ENCODE assay signal across 17 cellular contexts in the genomic region with DNA sequence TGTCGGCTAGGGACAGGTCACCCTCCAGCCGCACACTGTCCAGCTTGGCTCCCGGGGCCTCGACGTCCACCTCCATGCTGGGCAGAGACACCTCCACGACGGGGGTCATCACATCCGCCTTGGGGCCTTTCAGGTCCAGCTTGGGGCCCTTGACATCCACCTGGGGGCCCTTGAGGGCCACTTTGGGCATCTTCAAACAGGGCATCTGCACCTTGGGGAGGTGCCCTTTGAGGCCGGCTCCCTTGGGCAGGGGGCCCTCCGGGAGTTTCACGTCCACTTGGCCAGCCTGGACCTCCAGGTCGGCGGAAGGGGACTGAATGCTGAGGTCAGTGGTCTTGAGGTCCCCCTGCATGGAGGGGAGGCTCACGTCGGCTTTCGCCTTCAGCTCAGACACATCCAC. TPM values are rescaled to one million over a fixed set of nuclear protein-coding genes. Genes with fewer than 3 reads are reported as not detected.
A peak's percentile ranks its signal among the peaks of the same experiment; 100 is the strongest.
DNase-seq lines count a peak whose midpoint lies in the region; ATAC-seq and TF ChIP-seq lines count a peak whose summit lies in the region.
"Had no signal": no experiment of that assay in that cellular context is flagged by ENCODE, and none has a peak within 500 bp of the region (broad histone marks: within the 10 kb centered on the region; RNA-seq: fewer than 3 reads in every experiment).

No MANE protein-coding gene starts in this region.

- H3K27me3 ChIP-seq in WERI-Rb-1 (ENCODE audit: insufficient read depth, low read depth, severe bottlenecking) (no peaks in the 10 kb centered on the region), sigmoid colon (no peaks in the 10 kb centered on the region)

- H3K27me3 Mint-ChIP-seq in glutamatergic neuron (ENCODE audit: unreplicated experiment), result peaks cover 7% of the 10 kb centered on the region

- no peaks in the 10 kb centered on the region for H3K4me1 Mint-ChIP-seq in glutamatergic neuron (ENCODE audit: low read depth, unreplicated experiment)
- H3K4me1 Mint-ChIP-seq: H9 had no signal

- no peak overlapping the region for H3K4me3 Mint-ChIP-seq in glutamatergic neuron (ENCODE audit: unreplicated experiment)
- H3K4me3 Mint-ChIP-seq: CD8-positive, alpha-beta T cell; H9 had no signal

- no peak overlapping the region for H3K27ac ChIP-seq in WERI-Rb-1
- H3K27ac ChIP-seq in sigmoid colon, result no peak overlapping the region
- H3K27ac ChIP-seq: A549, C4-2B had no signal

- H3K27ac Mint-ChIP-seq in glutamatergic neuron (ENCODE audit: unreplicated experiment), result no peak overlapping the region
- H3K27ac Mint-ChIP-seq: CD8-positive, alpha-beta T cell; H9 had no signal

- TF ChIP-seq CTCF in WERI-Rb-1 (IDR thresholded peaks at IDR 0.05; ENCODE audit: low read depth, low read length) (no peak), glutamatergic neuron (IDR thresholded peaks at IDR 0.05; ENCODE audit: partially characterized antibody, unreplicated experiment) (no peak), sigmoid colon (IDR thresholded peaks at IDR 0.05) (no peak), lower leg skin (IDR thresholded peaks at IDR 0.05) (no peak)

- H3K36me3 Mint-ChIP-seq in glutamatergic neuron (ENCODE audit: unreplicated experiment), result peaks cover 18% of the 10 kb centered on the region
- H3K36me3 Mint-ChIP-seq: CD8-positive, alpha-beta T cell had no signal

- TF ChIP-seq POLR2A in sigmoid colon (IDR thresholded peaks at IDR 0.05) (no peak), lower leg skin (IDR thresholded peaks at IDR 0.05) (no peak)

- H3K4me3 ChIP-seq in WERI-Rb-1 (ENCODE audit: low read depth, low read length) (no peak overlapping the region), sigmoid colon (no peak overlapping the region), lower leg skin (ENCODE audit: low read depth, poor library complexity, severe bottlenecking) (no peak overlapping the region)
- H3K4me3 ChIP-seq: A549 had no signal

- TF ChIP-seq EP300 in sigmoid colon (IDR thresholded peaks at IDR 0.05), result no peak

- 93 to 96% methylated on average over 16 of the region's 16 CpGs for WGBS in sigmoid colon, 2 donors
- 90 to 92% methylated on average over 16 of the region's 16 CpGs for WGBS in lower leg skin, 2 donors

- no peaks in the 10 kb centered on the region for H3K9me3 ChIP-seq in WERI-Rb-1 (ENCODE audit: severe bottlenecking)
- no peaks in the 10 kb centered on the region for H3K9me3 ChIP-seq in sigmoid colon
- H3K9me3 ChIP-seq: A549, BE2C had no signal

- no peaks in the 10 kb centered on the region for H3K36me3 ChIP-seq in WERI-Rb-1
- peaks cover 0 to 92% (median 22%) of the 10 kb centered on the region in 4 donors for H3K36me3 ChIP-seq in sigmoid colon
- H3K36me3 ChIP-seq: BE2C had no signal

- ATAC-seq in left cardiac atrium (no peak), Right ventricle myocardium inferior (no peak)
- ATAC-seq: A549; CD8-positive, alpha-beta T cell had no signal

- H3K9me3 Mint-ChIP-seq in glutamatergic neuron (ENCODE audit: unreplicated experiment), result peaks cover 16% of the 10 kb centered on the region
- H3K9me3 Mint-ChIP-seq: CD8-positive, alpha-beta T cell had no signal

- DNase-seq in left cardiac atrium (peak; percentile 15), Right ventricle myocardium inferior (ENCODE audit: missing footprints) (no peak), WERI-Rb-1 (peak; percentile 3), glutamatergic neuron (peak; percentile 3), sigmoid colon (peak; percentile 59), lower leg skin (ENCODE audit: low spot score in 2 of 2) (no peak)
- DNase-seq in activated CD4-positive, alpha-beta T cell treated with anti-CD3 and anti-CD28 coated beads for 48 hours, result no peak
- DNase-seq: BE2C; CD8-positive, alpha-beta T cell; COR-L47; DMS153; DMS79 treated with DMSO at 0.1 percent for 48 hours; EL; GOT3; H9 had no signal

- H3K4me1 ChIP-seq in sigmoid colon, result no peaks in the 10 kb centered on the region
- H3K4me1 ChIP-seq: A549, BE2C had no signal

- intact Hi-C loops in left cardiac atrium (cut with DNase I), result no loop called here
- intact Hi-C loops in Right ventricle myocardium inferior (cut with DNase I), result no loop called here
- intact Hi-C loops in sigmoid colon (cut with DNase I), result no loop called here
- intact Hi-C loops in lower leg skin (cut with DNase I; ENCODE audit: low total_unique reads), result no loop called here

RNA-seq across cellular contexts. Expression of a gene that starts 17.9 kb away (rescaled TPM):
- total RNA-seq in left cardiac atrium (under 1 TPM; 0.13 to 0.24 TPM), Right ventricle myocardium inferior (not detected), glutamatergic neuron (ENCODE audit: unreplicated experiment) (not detected), sigmoid colon (1 to 10 TPM in 1 of 4 donors, under 1 TPM in 3; 0.28 to 1.5 (median 0.60) TPM), lower leg skin (1 to 10 TPM in 3 of 4 donors, under 1 TPM in 1; 0.84 to 2.6 (median 1.2) TPM)
- 1 to 10 TPM in 1 of 3 donors, not detected in 2; 7.1 TPM for polyA plus RNA-seq in sigmoid colon
- total RNA-seq: H9 had no signal

RNA-seq across cellular contexts. Expression of a gene that starts 35.6 kb away (rescaled TPM):
- total RNA-seq in left cardiac atrium, result 1 to 10 TPM; 7.1 to 9.7 TPM
- total RNA-seq in Right ventricle myocardium inferior, result 2.5 TPM
- total RNA-seq in glutamatergic neuron (ENCODE audit: unreplicated experiment), result 44.8 TPM
- 100 to 1,000 TPM in 3 of 4 donors, 10 to 100 TPM in 1; 81.9 to 218 (median 129) TPM for total RNA-seq in sigmoid colon
- polyA plus RNA-seq in sigmoid colon, result 10 to 100 TPM in 1 of 3 donors, 1 to 10 TPM in 1, under 1 TPM in 1; 0.23 to 12.4 (median 2.4) TPM
- total RNA-seq in lower leg skin, result 100 to 1,000 TPM; 671 to 950 (median 756) TPM

RNA-seq across cellular contexts. Expression of a gene that starts 43.0 kb away (rescaled TPM):
- total RNA-seq in left cardiac atrium (1 to 10 TPM; 1.9 TPM), Right ventricle myocardium inferior (1.9 TPM), glutamatergic neuron (ENCODE audit: unreplicated experiment) (5.9 TPM), sigmoid colon (1 to 10 TPM; 3.2 to 5.1 (median 3.6) TPM), lower leg skin (10 to 100 TPM in 1 of 4 donors, 1 to 10 TPM in 3; 2.2 to 11.7 (median 6.5) TPM)
- 1 to 10 TPM; 2.8 to 8.4 (median 3.0) TPM for polyA plus RNA-seq in sigmoid colon

Comparison
In these comparisons a context has a peak if more than half of its experiments do, and no peak if none do; other contexts are left out.
1. DNase-seq: peak in left cardiac atrium (single experiment), WERI-Rb-1 (single experiment), glutamatergic neuron (single experiment) and sigmoid colon (single experiment); none in Right ventricle myocardium inferior (single experiment), activated CD4-positive, alpha-beta T cell treated with anti-CD3 and anti-CD28 coated beads for 48 hours (single experiment) and lower leg skin (0 of 2).